ENCODE assay signal across 8 cellular contexts in genomic region chr16:88920618-88921602, GRCh38. TPM values are rescaled to one million over a fixed set of nuclear protein-coding genes. Genes with fewer than 3 reads are reported as not detected.
DNase-seq lines count a peak whose midpoint lies in the region; ATAC-seq and TF ChIP-seq lines count a peak whose summit lies in the region.

No MANE protein-coding gene starts in this region.

- H3K4me1 Mint-ChIP-seq in naive thymus-derived CD4-positive, alpha-beta T cell: peaks cover 0 to 14% (median 6%) of the 10 kb centered on the region in 7 donors

- peaks cover 0 to 4% (median 0%) of the 10 kb centered on the region in 5 donors for H3K27me3 Mint-ChIP-seq in naive thymus-derived CD4-positive, alpha-beta T cell

- peak; percentile 46 for DNase-seq in Caki2 (ENCODE audit: low read depth)
- peak; percentile 91 for DNase-seq in KBM-7
- DNase-seq in colonic mucosa: peak; percentile 78
- peak in 3 of 9 donors; percentile 18 to 37 (median 18) for DNase-seq in naive thymus-derived CD4-positive, alpha-beta T cell
- no peak for DNase-seq in stimulated activated naive CD4-positive, alpha-beta T cell treated with Interleukin-2 at 50 U/mL for 16 hours (lab: John Stamatoyannopoulos, UW)
- no peak for DNase-seq in NCI-H774 (lab: John Stamatoyannopoulos, UW)

- CTCF ChIA-PET in naive thymus-derived CD4-positive, alpha-beta T cell (lab: Charles Lee): no interaction called here

- POLR2A ChIA-PET in naive thymus-derived CD4-positive, alpha-beta T cell (lab: Charles Lee): no interaction called here

- no peaks in the 10 kb centered on the region for H3K36me3 ChIP-seq in colonic mucosa
- no peaks in the 10 kb centered on the region for H3K36me3 ChIP-seq in naive thymus-derived CD4-positive, alpha-beta T cell (ENCODE audit: control insufficient read depth in 2 of 3, insufficient read depth in 3 of 3, low read length in 3 of 3)

- in situ Hi-C loops in Caki2 (cut with HindIII; ENCODE audit: low pct_unique_long_range_greater_than_20kb, low sequenced_read_pairs) (no loop called here), KBM-7 (cut with MboI; ENCODE audit: low pct_unique_long_range_greater_than_20kb, low sequenced_read_pairs) (no loop called here)

- peaks cover 0 to 3% (median 0%) of the 10 kb centered on the region in 11 donors for H3K9me3 Mint-ChIP-seq in naive thymus-derived CD4-positive, alpha-beta T cell

- H3K9me3 ChIP-seq in colonic mucosa: no peaks in the 10 kb centered on the region
- no peaks in the 10 kb centered on the region for H3K9me3 ChIP-seq in naive thymus-derived CD4-positive, alpha-beta T cell (ENCODE audit: control insufficient read depth in 2 of 3, low read length in 3 of 3)

- H3K27ac Mint-ChIP-seq in naive thymus-derived CD4-positive, alpha-beta T cell: peak overlapping the region in 1 of 9 donors; percentile 62

- H3K4me3 ChIP-seq in colonic mucosa: no peak overlapping the region
- H3K4me3 ChIP-seq in naive thymus-derived CD4-positive, alpha-beta T cell (ENCODE audit: low read length): no peak overlapping the region

- H3K4me1 ChIP-seq in colonic mucosa: peaks cover 23% of the 10 kb centered on the region
- peaks cover 0 to 8% of the 10 kb centered on the region in 2 donors for H3K4me1 ChIP-seq in naive thymus-derived CD4-positive, alpha-beta T cell (ENCODE audit: control insufficient read depth in 2 of 2, insufficient read depth in 2 of 2, low read length in 2 of 2)

- H3K27ac ChIP-seq in colonic mucosa: peak overlapping the region; percentile 73
- peak overlapping the region; percentile 18 for H3K27ac ChIP-seq in naive thymus-derived CD4-positive, alpha-beta T cell (ENCODE audit: low read depth, low read length)

- no peaks in the 10 kb centered on the region for H3K27me3 ChIP-seq in colonic mucosa
- H3K27me3 ChIP-seq in naive thymus-derived CD4-positive, alpha-beta T cell (ENCODE audit: control insufficient read depth in 2 of 2, insufficient read depth in 2 of 2, low read length in 2 of 2): no peaks in the 10 kb centered on the region

- peak overlapping the region in 7 of 10 donors; percentile 28 to 66 (median 38) for H3K4me3 Mint-ChIP-seq in naive thymus-derived CD4-positive, alpha-beta T cell

- TF ChIP-seq CTCF in colonic mucosa (IDR thresholded peaks at IDR 0.05): no peak

- peak; percentile 72 for ATAC-seq in naive thymus-derived CD4-positive, alpha-beta T cell
- no peak for ATAC-seq in GM18873 (IDR thresholded peaks at IDR 0.05; ENCODE audit: low FRiP score, unreplicated experiment)
- ATAC-seq in HG02870 (IDR thresholded peaks at IDR 0.05; ENCODE audit: unreplicated experiment): no peak

- H3K36me3 Mint-ChIP-seq in naive thymus-derived CD4-positive, alpha-beta T cell: no peaks in the 10 kb centered on the region

- intact Hi-C loops in colonic mucosa (cut with DNase I): no loop called here
- intact Hi-C loops in naive thymus-derived CD4-positive, alpha-beta T cell (cut with micrococcal nuclease): no loop called here

- H3K9ac ChIP-seq in colonic mucosa (ENCODE audit: low read depth in 2 of 2, low read length in 2 of 2): no peak overlapping the region

RNA-seq across cellular contexts. Expression of gene PABPN1L, which starts 54.5 kb away (rescaled TPM):
- not detected in 2 replicates for total RNA-seq in Caki2 (2014; rRNA removed; shearing (Covaris generic); ENCODE audit: low replicate concordance)
- not detected for total RNA-seq in colonic mucosa
- not detected for total RNA-seq in naive thymus-derived CD4-positive, alpha-beta T cell
- not detected for polyA plus RNA-seq in naive thymus-derived CD4-positive, alpha-beta T cell

RNA-seq across cellular contexts. Expression of gene CBFA2T3, which starts 56.1 kb away (rescaled TPM):
- 0.27 TPM in 1 of 2 replicates, not detected in the other for total RNA-seq in Caki2 (2014; rRNA removed; shearing (Covaris generic); ENCODE audit: low replicate concordance)
- total RNA-seq in colonic mucosa: 10 to 100 TPM; 10.1 to 10.5 TPM
- total RNA-seq in naive thymus-derived CD4-positive, alpha-beta T cell: 10 to 100 TPM in 1 of 5 experiments, 1 to 10 TPM in 1, under 1 TPM in 2, not detected in 1; 0.14 to 25.2 (median 3.2) TPM
- under 1 TPM; 0.17 to 0.26 TPM for polyA plus RNA-seq in naive thymus-derived CD4-positive, alpha-beta T cell

Comparison
In these comparisons a context has a peak if more than half of its experiments do, and no peak if none do; other contexts are left out.
1. DNase-seq: peak in Caki2 (single experiment), KBM-7 (single experiment) and colonic mucosa (single experiment); none in stimulated activated naive CD4-positive, alpha-beta T cell treated with Interleukin-2 at 50 U/mL for 16 hours (single experiment) and NCI-H774 (single experiment).